In the genomic region with DNA sequence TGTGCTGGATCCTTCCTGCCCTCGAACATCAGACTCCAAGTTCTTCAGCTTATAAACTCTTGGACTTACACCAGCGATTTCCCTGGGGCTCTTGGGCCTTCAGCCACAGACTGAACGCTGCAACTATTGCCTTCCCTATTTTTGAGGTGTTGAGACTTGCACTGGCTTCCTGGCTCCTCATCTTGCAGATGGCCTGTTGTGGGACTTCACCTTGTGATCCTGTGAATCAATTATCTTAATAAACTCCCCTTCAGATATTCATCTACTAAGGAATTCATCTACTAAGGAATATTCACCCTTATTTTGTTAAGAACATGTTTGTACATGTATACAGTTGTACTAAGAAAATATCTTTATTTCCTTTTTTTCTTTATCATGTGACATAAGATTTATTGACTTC, we compare ENCODE assay signal across 24 cellular contexts.
A peak's percentile ranks its signal among the peaks of the same experiment; 100 is the strongest.
DNase-seq lines count a peak whose midpoint lies in the region; ATAC-seq, FAIRE-seq and TF ChIP-seq lines count a peak whose summit lies in the region.
"Had no signal": no experiment of that assay in that cellular context is flagged by ENCODE, and none has a peak within 500 bp of the region (broad histone marks: within the 10 kb centered on the region; RNA-seq: fewer than 3 reads in every experiment).

No MANE protein-coding gene starts in this region.

- intact Hi-C loops in MCF 10A (cut with micrococcal nuclease) (no loop called here), breast epithelium (cut with DNase I; ENCODE audit: low total_unique reads) (no loop called here), posterior vena cava (cut with DNase I) (no loop called here)

- TF ChIP-seq POLR2A in breast epithelium (IDR thresholded peaks at IDR 0.05) = no peak

- no peak overlapping the region for H3K4me3 ChIP-seq in breast epithelium
- H3K4me3 ChIP-seq in bronchial epithelial cell (ENCODE audit: low read depth, low read length) = no peak overlapping the region
- H3K4me3 ChIP-seq: BLaER1, HAP-1 had no signal

- CTCF ChIA-PET in MCF 10A (lab: Yijun Ruan, JAX) = no interaction called here

- no TSS peak for BruUV-seq in MCF 10A (replicated peaks; lab: Mats Ljungman, UMichigan)

- H3K4me1 Mint-ChIP-seq in MCF 10A (ENCODE audit: insufficient read depth, unreplicated experiment) = peaks cover 21% of the 10 kb centered on the region
- H3K4me1 Mint-ChIP-seq: B cell; CD4-positive, CD25-positive, alpha-beta regulatory T cell had no signal

- TF ChIP-seq CTCF in MCF 10A (IDR thresholded peaks at IDR 0.05; ENCODE audit: unreplicated experiment) (no peak), breast epithelium (IDR thresholded peaks at IDR 0.05) (no peak), bronchial epithelial cell (IDR thresholded peaks at IDR 0.05; ENCODE audit: insufficient read depth, low read length, severe bottlenecking) (no peak), foreskin keratinocyte (conservative IDR thresholded peaks at IDR 0.05) (no peak)

- ATAC-seq in foreskin keratinocyte (peak; percentile 18), HG03520 (IDR thresholded peaks at IDR 0.05; ENCODE audit: unreplicated experiment) (no peak)
- ATAC-seq: CD8-positive, alpha-beta T cell had no signal

- H3K27ac Mint-ChIP-seq in MCF 10A (ENCODE audit: low read depth, unreplicated experiment) = peak overlapping the region; percentile 50
- H3K27ac Mint-ChIP-seq: B cell; CD4-positive, CD25-positive, alpha-beta regulatory T cell; CD8-positive, alpha-beta T cell; HFFc6 had no signal

- no peak for FAIRE-seq in bronchial epithelial cell (lab: Jason Lieb, UNC)
- FAIRE-seq: A204.1, G401.6, GM12892, H54 had no signal

- no peaks in the 10 kb centered on the region for H3K36me3 Mint-ChIP-seq in MCF 10A (ENCODE audit: insufficient read depth, unreplicated experiment)
- H3K36me3 Mint-ChIP-seq: CD4-positive, CD25-positive, alpha-beta regulatory T cell; CD8-positive, alpha-beta T cell had no signal

- H3K27me3 ChIP-seq in breast epithelium (no peaks in the 10 kb centered on the region), bronchial epithelial cell (ENCODE audit: control insufficient read depth, insufficient read depth, low read length) (no peaks in the 10 kb centered on the region), foreskin keratinocyte (no peaks in the 10 kb centered on the region)
- H3K27me3 ChIP-seq: BLaER1 had no signal

- no peaks in the 10 kb centered on the region for H3K36me3 ChIP-seq in breast epithelium
- H3K36me3 ChIP-seq in bronchial epithelial cell (ENCODE audit: control insufficient read depth, insufficient read depth, low read length) = no peaks in the 10 kb centered on the region
- H3K36me3 ChIP-seq: BLaER1, HAP-1 had no signal

- H3K9me3 Mint-ChIP-seq in MCF 10A (ENCODE audit: unreplicated experiment) = no peaks in the 10 kb centered on the region

- H3K9me3 ChIP-seq in breast epithelium = no peaks in the 10 kb centered on the region
- H3K9me3 ChIP-seq: BLaER1, Caco-2, HAP-1 had no signal

- peak; percentile 0 for DNase-seq in MCF 10A (ENCODE audit: unreplicated experiment)
- DNase-seq in breast epithelium (ENCODE audit: low spot score in 2 of 2) = no peak
- peak; percentile 52 for DNase-seq in bronchial epithelial cell (ENCODE audit: low read depth)
- peak; percentile 72 to 82 for DNase-seq in foreskin keratinocyte
- DNase-seq in posterior vena cava (ENCODE audit: low spot score) = no peak
- no peak for DNase-seq in retina
- no peak for DNase-seq in SKM-1 (lab: John Stamatoyannopoulos, UW; ENCODE audit: unreplicated experiment)
- DNase-seq: Caco-2; CD4-positive, CD25-positive, alpha-beta regulatory T cell; CD8-positive, alpha-beta T cell; DMS153; DND-41; GOT3; HFFc6 had no signal

- POLR2A ChIA-PET in MCF 10A (lab: Yijun Ruan, JAX) = no interaction called here

- no peaks in the 10 kb centered on the region for H3K4me1 ChIP-seq in breast epithelium
- H3K4me1 ChIP-seq in foreskin keratinocyte = peaks cover 28% of the 10 kb centered on the region
- H3K4me1 ChIP-seq: BLaER1, Caco-2, HAP-1 had no signal

- no peaks in the 10 kb centered on the region for H3K27me3 Mint-ChIP-seq in MCF 10A (ENCODE audit: insufficient read depth, unreplicated experiment)
- H3K27me3 Mint-ChIP-seq: B cell; CD4-positive, CD25-positive, alpha-beta regulatory T cell had no signal

- no peak overlapping the region for H3K27ac ChIP-seq in breast epithelium
- H3K27ac ChIP-seq in foreskin keratinocyte = peak overlapping the region; percentile 65
- H3K27ac ChIP-seq: 22Rv1, BLaER1, C4-2B had no signal

- no peak overlapping the region for H3K4me3 Mint-ChIP-seq in MCF 10A (ENCODE audit: unreplicated experiment)
- H3K4me3 Mint-ChIP-seq: B cell; CD8-positive, alpha-beta T cell; HFFc6 had no signal

Comparison
In these comparisons a context has a peak if more than half of its experiments do, and no peak if none do; other contexts are left out.
1. DNase-seq: peak in MCF 10A (single experiment), bronchial epithelial cell (single experiment) and foreskin keratinocyte (2 of 2); none in breast epithelium (0 of 2), posterior vena cava (single experiment), retina (single experiment) and SKM-1 (single experiment).